In the genomic region with DNA sequence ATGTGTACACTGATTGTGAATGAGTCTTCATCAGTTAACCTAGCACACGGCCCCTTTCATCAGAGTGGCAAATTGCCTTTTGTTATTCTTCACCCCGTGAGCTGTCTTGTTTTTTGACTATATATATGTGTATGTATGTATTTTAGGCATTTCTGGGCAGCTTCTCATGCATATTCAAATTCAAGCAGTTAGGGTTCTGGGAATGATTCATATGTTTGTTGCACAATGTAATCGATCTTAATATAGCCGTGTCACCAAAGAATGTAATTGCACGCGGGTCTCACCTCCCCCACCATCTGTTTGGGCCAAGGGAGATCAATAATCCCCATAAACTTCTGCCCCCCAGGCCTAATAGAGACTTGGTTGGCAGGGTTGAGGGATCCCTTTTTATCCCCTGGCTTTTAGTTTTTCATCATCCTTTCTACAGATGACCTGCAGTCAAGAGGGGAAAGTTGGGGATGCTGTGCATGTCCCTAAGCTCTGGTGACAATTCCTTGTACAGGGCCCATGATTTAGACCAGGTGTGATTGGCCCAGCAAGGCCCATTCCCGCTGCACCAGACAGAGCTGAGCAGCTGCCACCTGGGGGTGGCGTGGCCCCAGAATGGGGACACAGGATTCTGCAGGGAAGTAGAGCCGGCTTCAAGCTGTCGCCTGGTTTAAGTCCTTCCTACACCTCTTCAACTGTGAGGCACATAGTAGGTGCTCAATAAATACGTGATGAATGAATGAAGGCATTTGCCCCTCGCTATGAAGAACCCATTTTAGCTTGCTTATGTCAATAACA, we compare ENCODE assay signal across 14 cellular contexts. TPM values are rescaled to one million over a fixed set of nuclear protein-coding genes. Genes with fewer than 3 reads are reported as not detected.
"Had no signal": no experiment of that assay in that cellular context is flagged by ENCODE, and none has a peak within 500 bp of the region (broad histone marks: within the 10 kb centered on the region; RNA-seq: fewer than 3 reads in every experiment).

No MANE protein-coding gene starts in this region.

- H3K27me3 ChIP-seq: right atrium auricular region, upper lobe of left lung had no signal

- H3K4me2 ChIP-seq: smooth muscle cell had no signal

- DNase-seq: activated CD4-positive, alpha-beta T cell treated with anti-CD3 and anti-CD28 coated beads for 1 hour; activated CD4-positive, alpha-beta T cell treated with anti-CD3 and anti-CD28 coated beads, Interleukin-2, amount 50 U/mL, for 48 hours; activated CD8-positive, alpha-beta memory T cell treated with anti-CD3 and anti-CD28 coated beads, Interleukin-2, amount 10 ng/mL, durations not matched to agents 7 days and 5 days; activated effector memory CD4-positive, alpha-beta T cell treated with anti-CD3 and anti-CD28 coated beads, Interleukin-2, amount 50 U/mL, for 16 hours; activated naive CD8-positive, alpha-beta T cell treated with anti-CD3 and anti-CD28 coated beads for 36 hours; activated T-cell treated with anti-CD3 and anti-CD28 coated beads, Interleukin-2, amount 50 U/mL, for 24 hours; hippocampal formation; stimulated activated naive CD4-positive, alpha-beta T cell treated with Interleukin-2 at 50 U/mL for 16 hours; upper lobe of left lung had no signal

- H3K4me3 ChIP-seq: esophagus muscularis mucosa, right atrium auricular region, smooth muscle cell, suprapubic skin, upper lobe of left lung had no signal

- H3K4me1 ChIP-seq: right atrium auricular region, suprapubic skin had no signal

- H3K27ac ChIP-seq: esophagus muscularis mucosa, right atrium auricular region, suprapubic skin, upper lobe of left lung had no signal

- H3K36me3 ChIP-seq: right atrium auricular region, suprapubic skin, upper lobe of left lung had no signal

- H3K9me3 ChIP-seq: esophagus muscularis mucosa, right atrium auricular region, suprapubic skin, upper lobe of left lung had no signal

RNA-seq across cellular contexts. Expression of a gene that starts 19.2 kb away (rescaled TPM):
- total RNA-seq: activated CD8-positive, alpha-beta memory T cell treated with anti-CD3 and anti-CD28 coated beads, Interleukin-2, amount 10 ng/mL, durations not matched to agents 7 days and 5 days; activated naive CD8-positive, alpha-beta T cell treated with anti-CD3 and anti-CD28 coated beads for 36 hours; lower leg skin; smooth muscle cell; suprapubic skin had no signal
